22 cellular contexts compared by ENCODE assay signal in the genomic region with DNA sequence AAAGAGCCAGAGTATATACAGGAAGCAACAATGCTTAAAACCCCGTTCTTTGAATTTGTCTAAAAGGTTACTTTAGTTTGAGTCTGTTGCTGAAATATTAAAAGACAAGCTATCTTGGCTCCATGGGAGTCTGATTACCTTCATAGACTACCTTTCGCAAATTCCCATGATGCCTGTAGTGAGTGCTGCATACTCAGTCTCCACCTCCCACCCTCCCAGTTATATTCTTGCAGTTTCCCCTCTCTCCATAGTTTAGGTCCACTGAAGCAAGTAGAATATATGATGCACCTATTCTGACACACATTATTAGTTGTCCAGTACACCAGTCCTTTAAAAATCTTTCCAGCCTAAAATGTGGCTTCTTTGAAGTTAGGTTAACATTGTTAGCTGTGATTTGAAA. TPM values are rescaled to one million over a fixed set of nuclear protein-coding genes. Genes with fewer than 3 reads are reported as not detected.
DNase-seq lines count a peak whose midpoint lies in the region; ATAC-seq and TF ChIP-seq lines count a peak whose summit lies in the region.
"Had no signal": no experiment of that assay in that cellular context is flagged by ENCODE, and none has a peak within 500 bp of the region (broad histone marks: within the 10 kb centered on the region; RNA-seq: fewer than 3 reads in every experiment).

No MANE protein-coding gene starts in this region.

- POLR2A ChIA-PET in T-cell (lab: Charles Lee): no interaction called here

- no peaks in the 10 kb centered on the region for H3K9me2 ChIP-seq in hepatocyte (replicated peaks; ENCODE audit: insufficient read depth)

- H3K27me3 Mint-ChIP-seq in activated naive CD4-positive, alpha-beta T cell treated with anti-CD3 and anti-CD28 coated beads, Interleukin-2, amount 50 U/mL, for 24 hours: no peaks in the 10 kb centered on the region
- no peaks in the 10 kb centered on the region for H3K27me3 Mint-ChIP-seq in T-cell

- no peak overlapping the region for H3K4me3 ChIP-seq in hepatocyte
- peak overlapping the region; percentile 72 for H3K4me3 ChIP-seq in retinal pigment epithelial cell (ENCODE audit: low read length)
- H3K4me3 ChIP-seq: body of pancreas, sigmoid colon, SJSA1 had no signal

- CTCF ChIA-PET in T-cell (lab: Charles Lee): no interaction called here

- H3K4me3 Mint-ChIP-seq in activated naive CD4-positive, alpha-beta T cell treated with anti-CD3 and anti-CD28 coated beads, Interleukin-2, amount 50 U/mL, for 24 hours: peak overlapping the region; percentile 92
- H3K4me3 Mint-ChIP-seq in T-cell: peak overlapping the region; percentile 21 to 88 (median 87)
- H3K4me3 Mint-ChIP-seq: dendritic cell treated with granulocyte-macrophage colony-stimulating factor and Interleukin-4, amounts not matched to agents 40 ng/mL and 50 ng/mL, for 4 days had no signal

- H3K36me3 ChIP-seq in hepatocyte (replicated peaks; ENCODE audit: insufficient read depth, low read depth): no peaks in the 10 kb centered on the region
- H3K36me3 ChIP-seq: gastroesophageal sphincter, neutrophil, sigmoid colon, SJSA1 had no signal

- no peak overlapping the region for H3K27ac Mint-ChIP-seq in activated naive CD4-positive, alpha-beta T cell treated with anti-CD3 and anti-CD28 coated beads, Interleukin-2, amount 50 U/mL, for 24 hours
- no peak overlapping the region for H3K27ac Mint-ChIP-seq in activated naive CD4-positive, alpha-beta T cell treated with anti-CD3 and anti-CD28 coated beads, Interleukin-2, amount 50 U/mL, for 72 hours
- H3K27ac Mint-ChIP-seq in T-cell: peak overlapping the region in 1 of 2 donors; percentile 13
- H3K27ac Mint-ChIP-seq: dendritic cell treated with granulocyte-macrophage colony-stimulating factor and Interleukin-4, amounts not matched to agents 40 ng/mL and 50 ng/mL, for 4 days had no signal

- WGBS in hepatocyte (ENCODE audit: low lambda C conversion rate, missing lambda C conversion rate): 66% methylated on average over 2 of the region's 2 CpGs

- H3K36me3 Mint-ChIP-seq in activated naive CD4-positive, alpha-beta T cell treated with anti-CD3 and anti-CD28 coated beads, Interleukin-2, amount 50 U/mL, for 24 hours: no peaks in the 10 kb centered on the region
- peaks cover 0 to 4% of the 10 kb centered on the region in 2 donors for H3K36me3 Mint-ChIP-seq in activated naive CD4-positive, alpha-beta T cell treated with anti-CD3 and anti-CD28 coated beads, Interleukin-2, amount 50 U/mL, for 72 hours
- no peaks in the 10 kb centered on the region for H3K36me3 Mint-ChIP-seq in T-cell

- H3K4me1 Mint-ChIP-seq in activated naive CD4-positive, alpha-beta T cell treated with anti-CD3 and anti-CD28 coated beads, Interleukin-2, amount 50 U/mL, for 24 hours: peaks cover 42% of the 10 kb centered on the region
- peaks cover 31 to 42% (median 39%) of the 10 kb centered on the region in 3 donors for H3K4me1 Mint-ChIP-seq in T-cell

- no peaks in the 10 kb centered on the region for H3K9me3 ChIP-seq in hepatocyte (ENCODE audit: low read depth)
- H3K9me3 ChIP-seq: body of pancreas, gastroesophageal sphincter, neutrophil, sigmoid colon, SJSA1 had no signal

- H3K27me3 ChIP-seq in hepatocyte: peaks cover 8% of the 10 kb centered on the region
- H3K27me3 ChIP-seq: body of pancreas, gastroesophageal sphincter had no signal

- no peak overlapping the region for H3K27ac ChIP-seq in hepatocyte
- H3K27ac ChIP-seq: body of pancreas, neutrophil, sigmoid colon, SJSA1 had no signal

- TF ChIP-seq CTCF in hepatocyte (IDR thresholded peaks at IDR 0.05; ENCODE audit: poor library complexity) (no peak), retinal pigment epithelial cell (conservative IDR thresholded peaks at IDR 0.05; ENCODE audit: low read depth, low read length) (no peak)

- H3K4me2 ChIP-seq in hepatocyte: peak overlapping the region; percentile 89

- no peaks in the 10 kb centered on the region for H3K9me3 Mint-ChIP-seq in activated naive CD4-positive, alpha-beta T cell treated with anti-CD3 and anti-CD28 coated beads, Interleukin-2, amount 50 U/mL, for 24 hours
- H3K9me3 Mint-ChIP-seq in activated naive CD4-positive, alpha-beta T cell treated with anti-CD3 and anti-CD28 coated beads, Interleukin-2, amount 50 U/mL, for 72 hours: no peaks in the 10 kb centered on the region
- H3K9me3 Mint-ChIP-seq in T-cell: no peaks in the 10 kb centered on the region
- H3K9me3 Mint-ChIP-seq: dendritic cell treated with granulocyte-macrophage colony-stimulating factor and Interleukin-4, amounts not matched to agents 40 ng/mL and 50 ng/mL, for 4 days had no signal

- no peaks in the 10 kb centered on the region for H4K20me1 ChIP-seq in hepatocyte (ENCODE audit: insufficient read depth, poor library complexity, severe bottlenecking)

- ATAC-seq in activated naive CD4-positive, alpha-beta T cell treated with anti-CD3 and anti-CD28 coated beads, Interleukin-2, amount 50 U/mL, for 72 hours: no peak
- ATAC-seq in T-cell (replicated peaks in 1 of 4): no peak
- ATAC-seq: body of pancreas, gastroesophageal sphincter had no signal

- no peaks in the 10 kb centered on the region for H3K4me1 ChIP-seq in hepatocyte (ENCODE audit: insufficient read depth)

- H3K79me2 ChIP-seq in hepatocyte: no peaks in the 10 kb centered on the region

- H2AFZ ChIP-seq in hepatocyte: no peak overlapping the region

- DNase-seq in activated naive CD4-positive, alpha-beta T cell treated with anti-CD3 and anti-CD28 coated beads, Interleukin-2, amount 50 U/mL, for 72 hours (ENCODE audit: low spot score in 2 of 2): no peak
- DNase-seq in T-cell: no peak
- no peak for DNase-seq in hepatocyte (ENCODE audit: low spot score)
- no peak for DNase-seq in retinal pigment epithelial cell (ENCODE audit: low read depth)
- DNase-seq in AML-193 (lab: John Stamatoyannopoulos, UW): no peak
- DNase-seq in medulla oblongata (ENCODE audit: extremely low spot score): no peak
- DNase-seq in NCI-H1694 (lab: John Stamatoyannopoulos, UW): no peak
- DNase-seq: activated CD4-positive, alpha-beta T cell treated with anti-CD3 and anti-CD28 coated beads, Interleukin-2, amount 50 U/mL, for 1 hour; activated effector memory CD4-positive, alpha-beta T cell treated with Interleukin-2 at 50 U/mL for 16 hours; body of pancreas; erythroblast; HCEC 1CT; NCI-H187 treated with DMSO at 0.1 percent for 48 hours; NCI-H510A treated with DMSO at 0.1 percent for 48 hours; sigmoid colon; stimulated activated CD4-positive, alpha-beta T cell treated with anti-CD3 and anti-CD28 coated beads, Interleukin-2, amount 100 ng/mL, for 48 hours had no signal

RNA-seq across cellular contexts. Expression of gene CNKSR2, which starts 2.4 kb away (rescaled TPM):
- 1 to 10 TPM; 7.7 to 8.0 TPM for total RNA-seq in activated naive CD4-positive, alpha-beta T cell treated with anti-CD3 and anti-CD28 coated beads, Interleukin-2, amount 50 U/mL, for 72 hours
- total RNA-seq in T-cell: 10 to 100 TPM; 10.4 to 16.4 (median 10.9) TPM
- total RNA-seq in hepatocyte: 8.0 and 10.3 TPM in 2 replicates
- polyA plus RNA-seq in hepatocyte: 1.5 and 1.8 TPM in 2 replicates
- total RNA-seq: MCF 10A had no signal
